14 cellular contexts compared by ENCODE assay signal in genomic region chr16:1746693-1747195, GRCh38. TPM values are rescaled to one million over a fixed set of nuclear protein-coding genes. Genes with fewer than 3 reads are reported as not detected.
DNase-seq lines count a peak whose midpoint lies in the region; ATAC-seq, FAIRE-seq and TF ChIP-seq lines count a peak whose summit lies in the region.
"Had no signal": no experiment of that assay in that cellular context is flagged by ENCODE, and none has a peak within 500 bp of the region (broad histone marks: within the 10 kb centered on the region; RNA-seq: fewer than 3 reads in every experiment).

No MANE protein-coding gene starts in this region.

- POLR2A ChIA-PET in AG04450 (lab: Yijun Ruan, JAX): interaction anchor here (1.2 kb wide), 1 partner anchor 26 kb away, joined by 5 read pairs; the partner anchor contains the start of genes EME2 and MRPS34

- TF ChIP-seq CTCF in AG04450 (IDR thresholded peaks at IDR 0.05; ENCODE audit: low read depth, low read length): no peak

- no peak overlapping the region for H3K4me3 ChIP-seq in AG04450 (ENCODE audit: low read depth, low read length)
- H3K4me3 ChIP-seq: adrenal gland, mucosa of descending colon, pancreas, stomach had no signal

- DNase-seq in AG04450 (ENCODE audit: low read depth, low spot score) (no peak), RCC 7860 (ENCODE audit: low spot score) (peak; percentile 22), iris pigment epithelial cell (ENCODE audit: low read depth) (peak; percentile 60), DMS153 (lab: John Stamatoyannopoulos, UW) (no peak)
- DNase-seq: activated T-cell treated with anti-CD3 and anti-CD28 coated beads, Interleukin-2, amount 50 U/mL, for 4 hours; adrenal gland; mucosa of descending colon; NCI-H1105; stomach had no signal

- no peaks in the 10 kb centered on the region; the same call in 1 of the 2 replicates for H3K9me3 ChIP-seq in AG04450 (ENCODE audit: control insufficient read depth, insufficient read depth, low read length)
- H3K9me3 ChIP-seq: adrenal gland, mucosa of descending colon, pancreas, stomach had no signal

- ATAC-seq in HG03342 (IDR thresholded peaks at IDR 0.05; ENCODE audit: unreplicated experiment) (no peak), GM19452 (IDR thresholded peaks at IDR 0.05; ENCODE audit: unreplicated experiment) (no peak)
- ATAC-seq: activated T-cell treated with anti-CD3 and anti-CD28 coated beads, Interleukin-2, amount 50 U/mL, for 4 hours; mucosa of descending colon; pancreas had no signal

- CTCF ChIA-PET in AG04450 (lab: Charles Lee): no interaction called here

- H3K27me3 ChIP-seq in AG04450 (ENCODE audit: control insufficient read depth, insufficient read depth, low read length): no peaks in the 10 kb centered on the region
- H3K27me3 ChIP-seq: adrenal gland, pancreas, stomach had no signal

- FAIRE-seq in RCC 7860 (lab: Jason Lieb, UNC): no peak
- FAIRE-seq: pancreas, TTC549 had no signal

- H3K27ac ChIP-seq in AG04450 (ENCODE audit: low read depth, low read length): peak overlapping the region; percentile 94
- H3K27ac ChIP-seq: adrenal gland, epithelial cell of prostate, pancreas, stomach had no signal

RNA-seq across cellular contexts. Expression of gene NME3, which starts 24.6 kb away (rescaled TPM):
- polyA plus RNA-seq in AG04450 (2011; rRNA removed): 15.6 and 25.5 TPM in 2 replicates
- polyA minus RNA-seq in AG04450 (2011; rRNA and poly(A)+ RNA removed): 2.0 and 2.1 TPM in 2 replicates

RNA-seq across cellular contexts. Expression of gene EME2, which starts 25.9 kb away (rescaled TPM):
- 2.4 and 3.1 TPM in 2 replicates for polyA plus RNA-seq in AG04450 (2011; rRNA removed)
- 2.4 and 2.5 TPM in 2 replicates for polyA minus RNA-seq in AG04450 (2011; rRNA and poly(A)+ RNA removed)

RNA-seq across cellular contexts. Expression of gene MRPS34, which starts 26.2 kb away (rescaled TPM):
- polyA plus RNA-seq in AG04450 (2011; rRNA removed): 55.8 and 62.2 TPM in 2 replicates
- polyA minus RNA-seq in AG04450 (2011; rRNA and poly(A)+ RNA removed): 18.3 and 18.8 TPM in 2 replicates

RNA-seq across cellular contexts. Expression of gene SPSB3, which starts 35.6 kb away (rescaled TPM):
- polyA plus RNA-seq in AG04450 (2011; rRNA removed): 11.0 and 13.3 TPM in 2 replicates
- 8.1 and 8.4 TPM in 2 replicates for polyA minus RNA-seq in AG04450 (2011; rRNA and poly(A)+ RNA removed)

RNA-seq across cellular contexts. Expression of gene NUBP2, which starts 36.0 kb away (rescaled TPM):
- 20.0 and 29.2 TPM in 2 replicates for polyA plus RNA-seq in AG04450 (2011; rRNA removed)
- polyA minus RNA-seq in AG04450 (2011; rRNA and poly(A)+ RNA removed): 6.0 and 6.4 TPM in 2 replicates

Comparison
In these comparisons a context has a peak if more than half of its experiments do, and no peak if none do; other contexts are left out.
1. DNase-seq: peak in RCC 7860 (single experiment) and iris pigment epithelial cell (single experiment); none in AG04450 (single experiment) and DMS153 (single experiment).